Comparison of ENCODE assay signal across 8 cellular contexts in the genomic region with DNA sequence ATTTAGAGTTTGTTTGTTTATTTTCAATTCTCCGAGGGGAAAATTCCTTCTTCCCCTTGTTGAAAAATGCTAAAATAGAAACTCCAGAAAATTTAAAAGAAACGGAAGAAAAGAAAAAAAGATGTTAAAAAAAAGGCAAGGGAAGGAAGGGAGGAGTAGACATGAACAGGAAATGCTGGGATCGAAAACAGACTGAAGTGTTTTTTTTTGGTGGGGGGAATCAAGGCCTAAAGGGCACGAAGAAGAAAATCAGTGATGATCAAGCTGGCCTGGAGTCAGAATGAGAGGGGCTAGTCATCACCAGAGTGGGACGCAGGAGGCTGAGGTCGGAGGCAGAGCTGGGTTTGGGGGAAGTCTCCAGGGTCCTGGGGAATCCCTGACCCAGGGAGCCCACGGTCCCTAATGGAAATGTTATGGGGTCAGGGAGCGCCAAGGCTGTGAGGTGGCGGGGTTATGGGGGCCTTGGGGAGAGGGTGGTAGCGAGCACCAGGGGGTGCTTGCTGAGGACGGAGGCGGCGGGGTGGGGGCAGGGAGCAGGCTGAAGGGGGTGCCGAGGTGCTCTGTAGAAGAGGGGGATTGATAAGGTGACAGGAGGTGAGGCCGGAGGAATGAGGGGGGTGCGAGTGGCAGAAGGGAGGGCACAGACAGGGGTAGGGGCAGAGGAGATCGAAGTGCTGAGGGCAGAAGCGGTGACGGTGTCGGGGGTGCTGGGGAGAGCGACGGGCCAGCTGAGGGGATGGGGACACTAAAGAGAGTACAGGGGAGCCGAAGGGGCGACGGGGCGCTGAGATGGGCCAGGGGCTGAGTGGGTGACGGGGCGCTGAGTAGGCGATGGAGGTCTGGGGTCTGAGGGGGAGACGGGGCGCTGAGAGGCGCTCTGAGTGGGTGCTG. TPM values are rescaled to one million over a fixed set of nuclear protein-coding genes. Genes with fewer than 3 reads are reported as not detected.
A peak's percentile ranks its signal among the peaks of the same experiment; 100 is the strongest.
DNase-seq lines count a peak whose midpoint lies in the region; ATAC-seq and TF ChIP-seq lines count a peak whose summit lies in the region.

No MANE protein-coding gene starts in this region.

- H3K4me3 Mint-ChIP-seq in CD4-positive, alpha-beta memory T cell: peak overlapping the region; percentile 90 to 98 (median 95)

- peaks cover 70% of the 10 kb centered on the region for H3K4me1 ChIP-seq in CD4-positive, alpha-beta memory T cell (ENCODE audit: insufficient read depth, low read length)
- H3K4me1 ChIP-seq in heart left ventricle: peaks cover 22 to 77% (median 47%) of the 10 kb centered on the region in 12 donors

- intact Hi-C loops in CD4-positive, alpha-beta memory T cell (cut with micrococcal nuclease): loop anchor here (1.0 kb wide), 1 partner anchor 9 kb away; no protein-coding TSS in a partner anchor
- intact Hi-C loops in heart left ventricle (cut with DNase I): no loop called here

- H3K27ac Mint-ChIP-seq in CD4-positive, alpha-beta memory T cell: peak overlapping the region; percentile 96 to 98 (median 96)

- H3K4me3 ChIP-seq in CD4-positive, alpha-beta memory T cell (ENCODE audit: low read length in 2 of 2): peak overlapping the region; percentile 76 to 92
- H3K4me3 ChIP-seq in heart left ventricle: peak overlapping the region; percentile 64 to 90 (median 82)

- no peak for TF ChIP-seq CTCF in heart left ventricle (IDR thresholded peaks at IDR 0.05)

- TF ChIP-seq POLR2A in heart left ventricle (IDR thresholded peaks at IDR 0.05): no peak

- peaks cover 52 to 75% of the 10 kb centered on the region in 2 donors for H3K36me3 Mint-ChIP-seq in CD4-positive, alpha-beta memory T cell

- peak in 1 of 5 donors; percentile 56 for DNase-seq in CD4-positive, alpha-beta memory T cell
- peak; percentile 74 for DNase-seq in NCI-H2171 treated with DMSO at 0.1 percent for 48 hours (lab: John Stamatoyannopoulos, UW)
- peak; percentile 22 for DNase-seq in activated gamma-delta T cell treated with anti-CD3 and anti-CD28 coated beads, Interleukin-2, amount 50 U/mL, for 16 hours (ENCODE audit: low read depth)
- peak; percentile 39 to 70 (median 45) for DNase-seq in heart left ventricle
- DNase-seq in retina: peak; percentile 15
- no peak for DNase-seq in NCI-H2081 treated with DMSO at 0.1 percent for 48 hours (lab: John Stamatoyannopoulos, UW)
- no peak for DNase-seq in NCI-H2227 (lab: John Stamatoyannopoulos, UW; ENCODE audit: unreplicated experiment)

- ATAC-seq in heart left ventricle (peak in 2 of 4 donors; percentile 4 to 9), GM21381 (IDR thresholded peaks at IDR 0.05; ENCODE audit: unreplicated experiment) (no peak)

- H3K36me3 ChIP-seq in CD4-positive, alpha-beta memory T cell (ENCODE audit: insufficient read depth, low read length): peaks cover 50% of the 10 kb centered on the region
- H3K36me3 ChIP-seq in heart left ventricle: peaks cover 11 to 73% (median 60%) of the 10 kb centered on the region in 9 donors

- peaks cover 2 to 40% (median 35%) of the 10 kb centered on the region in 8 donors for H3K9me3 Mint-ChIP-seq in CD4-positive, alpha-beta memory T cell

- H3K27me3 ChIP-seq in CD4-positive, alpha-beta memory T cell (ENCODE audit: insufficient read depth, low read length): no peaks in the 10 kb centered on the region
- H3K27me3 ChIP-seq in heart left ventricle: no peaks in the 10 kb centered on the region

- peaks cover 0 to 1% of the 10 kb centered on the region in 2 donors for H3K27me3 Mint-ChIP-seq in CD4-positive, alpha-beta memory T cell

- POLR2A ChIA-PET in CD4-positive, alpha-beta memory T cell (lab: Charles Lee; ENCODE audit: partially characterized antibody): interaction anchor here (0.6 to 8.0 kb wide), 19 partner anchors 10 to 231 kb away, joined by 3 to 108 read pairs (median 10); a partner anchor contains a TSS

- peaks cover 45 to 81% (median 60%) of the 10 kb centered on the region in 4 donors for H3K4me1 Mint-ChIP-seq in CD4-positive, alpha-beta memory T cell

- peak overlapping the region; percentile 82 for H3K27ac ChIP-seq in CD4-positive, alpha-beta memory T cell (ENCODE audit: low read depth, low read length)
- H3K27ac ChIP-seq in heart left ventricle: peak overlapping the region; percentile 90 to 99 (median 96)

- 2 to 4% (median 3%) methylated on average over 32 of the region's 32 CpGs for WGBS in heart left ventricle, 4 donors

- H3K9me3 ChIP-seq in CD4-positive, alpha-beta memory T cell (ENCODE audit: control insufficient read depth in 1 of 2, low read length in 2 of 2): peaks cover 15 to 22% of the 10 kb centered on the region in 2 donors
- H3K9me3 ChIP-seq in heart left ventricle: peaks cover 0 to 26% (median 9%) of the 10 kb centered on the region in 12 donors

- CTCF ChIA-PET in CD4-positive, alpha-beta memory T cell (lab: Charles Lee; ENCODE audit: partially characterized antibody): interaction anchor here (0.9 to 2.2 kb wide), 4 partner anchors 10 to 60 kb away, joined by 3 to 6 read pairs (median 4); no protein-coding TSS in a partner anchor

RNA-seq across cellular contexts. Expression of a gene that starts 0.7 kb away (rescaled TPM):
- 10 to 100 TPM; 73.8 to 78.4 TPM for total RNA-seq in CD4-positive, alpha-beta memory T cell
- 10 to 100 TPM; 30.8 to 88.8 TPM for polyA plus RNA-seq in CD4-positive, alpha-beta memory T cell
- total RNA-seq in heart left ventricle: 10 to 100 TPM; 18.2 to 55.8 (median 26.8) TPM
- polyA plus RNA-seq in heart left ventricle: 10 to 100 TPM in 1 of 2 donors, 1 to 10 TPM in 1; 6.4 to 16.2 TPM

RNA-seq across cellular contexts. Expression of a gene that starts 57.9 kb away (rescaled TPM):
- total RNA-seq in CD4-positive, alpha-beta memory T cell: 10 to 100 TPM; 60.3 to 60.4 TPM
- polyA plus RNA-seq in CD4-positive, alpha-beta memory T cell: 10 to 100 TPM; 21.6 to 47.1 TPM
- total RNA-seq in heart left ventricle: 10 to 100 TPM; 12.0 to 18.3 (median 13.4) TPM
- polyA plus RNA-seq in heart left ventricle: 10 to 100 TPM; 13.9 to 34.2 TPM

Comparison
In these comparisons a context has a peak if more than half of its experiments do, and no peak if none do; other contexts are left out.
1. DNase-seq: peak in NCI-H2171 treated with DMSO at 0.1 percent for 48 hours (single experiment), activated gamma-delta T cell treated with anti-CD3 and anti-CD28 coated beads, Interleukin-2, amount 50 U/mL, for 16 hours (single experiment), heart left ventricle (5 of 5) and retina (single experiment); none in NCI-H2081 treated with DMSO at 0.1 percent for 48 hours (single experiment) and NCI-H2227 (single experiment).